In the genomic region with DNA sequence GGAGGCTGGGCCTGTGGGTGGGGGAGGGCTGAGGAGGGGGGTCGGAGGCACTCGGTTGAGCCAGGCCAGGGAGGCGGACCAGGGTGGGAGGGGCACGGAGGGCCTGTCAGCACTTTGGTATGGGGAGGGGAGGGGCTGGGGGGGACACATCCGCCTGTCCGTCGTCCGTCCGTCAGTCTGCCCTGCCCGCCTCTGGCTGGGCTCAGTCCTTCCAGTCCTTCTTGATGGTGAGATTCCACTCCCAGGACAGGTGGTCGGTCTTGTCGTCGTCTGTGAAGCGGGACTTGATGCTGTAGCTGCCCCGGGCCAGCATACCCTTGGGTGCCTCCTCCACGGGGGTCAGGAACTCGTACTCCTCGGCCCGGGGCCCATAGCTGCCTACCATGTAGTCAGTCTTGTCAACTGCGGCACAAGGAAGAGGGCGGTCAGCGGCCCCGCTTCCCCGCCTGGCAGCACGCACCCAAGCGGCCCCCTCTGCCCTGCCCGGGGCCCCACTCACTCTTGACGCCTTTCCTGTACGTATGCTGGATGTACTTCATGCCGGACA, we compare ENCODE assay signal across 6 cellular contexts. TPM values are rescaled to one million over a fixed set of nuclear protein-coding genes. Genes with fewer than 3 reads are reported as not detected.
DNase-seq lines count a peak whose midpoint lies in the region; TF ChIP-seq lines count a peak whose summit lies in the region.

No MANE protein-coding gene starts in this region.

- CTCF ChIA-PET in activated CD4-positive, alpha-beta T cell treated with anti-CD3 and anti-CD28 coated beads, Interleukin-2, amount 10 ng/mL, durations not matched to agents 7 days and 5 days (lab: Charles Lee): interaction anchor here (1.0 to 2.7 kb wide), 9 partner anchors 8 to 350 kb away, joined by 3 to 11 read pairs (median 5); partner anchors contain the start of genes MCRIP1, P4HB and PPP1R27
- CTCF ChIA-PET in MCF 10A (lab: Yijun Ruan, JAX): interaction anchor here (0.6 to 0.7 kb wide), 3 partner anchors 24 to 796 kb away, joined by 3 read pairs; no protein-coding TSS in a partner anchor

- H3K4me1 Mint-ChIP-seq in activated CD4-positive, alpha-beta T cell treated with anti-CD3 and anti-CD28 coated beads, Interleukin-2, amount 10 ng/mL, durations not matched to agents 7 days and 5 days: peaks cover 44% of the 10 kb centered on the region
- peaks cover 19% of the 10 kb centered on the region for H3K4me1 Mint-ChIP-seq in MCF 10A (ENCODE audit: insufficient read depth, unreplicated experiment)
- H3K4me1 Mint-ChIP-seq in osteocyte (ENCODE audit: unreplicated experiment): peaks cover 41% of the 10 kb centered on the region

- H3K9me3 Mint-ChIP-seq in activated CD4-positive, alpha-beta T cell treated with anti-CD3 and anti-CD28 coated beads, Interleukin-2, amount 10 ng/mL, durations not matched to agents 7 days and 5 days: no peaks in the 10 kb centered on the region
- no peaks in the 10 kb centered on the region for H3K9me3 Mint-ChIP-seq in MCF 10A (ENCODE audit: unreplicated experiment)
- H3K9me3 Mint-ChIP-seq in osteocyte (ENCODE audit: unreplicated experiment): no peaks in the 10 kb centered on the region

- intact Hi-C loops in MCF 10A (cut with micrococcal nuclease): loop anchor here (10.0 kb wide), 1 partner anchor 46 kb away; the partner anchor contains the start of genes PCYT2 and SIRT7

- TF ChIP-seq CTCF in MCF 10A (IDR thresholded peaks at IDR 0.05; ENCODE audit: unreplicated experiment) (no peak), osteocyte (IDR thresholded peaks at IDR 0.05) (no peak)

- POLR2A ChIA-PET in activated CD4-positive, alpha-beta T cell treated with anti-CD3 and anti-CD28 coated beads, Interleukin-2, amount 10 ng/mL, durations not matched to agents 7 days and 5 days (lab: Charles Lee): no interaction called here
- POLR2A ChIA-PET in MCF 10A (lab: Yijun Ruan, JAX): interaction anchor here (0.6 to 3.8 kb wide), 7 partner anchors 7 to 67 kb away, joined by 3 to 27 read pairs (median 17); partner anchors contain the start of gene P4HB

- TSS peak; percentile 56 for BruUV-seq in MCF 10A (replicated peaks; lab: Mats Ljungman, UMichigan)

- peaks cover 27% of the 10 kb centered on the region for H3K36me3 Mint-ChIP-seq in activated CD4-positive, alpha-beta T cell treated with anti-CD3 and anti-CD28 coated beads, Interleukin-2, amount 10 ng/mL, durations not matched to agents 7 days and 5 days (ENCODE audit: low read depth)
- H3K36me3 Mint-ChIP-seq in MCF 10A (ENCODE audit: insufficient read depth, unreplicated experiment): peaks cover 77% of the 10 kb centered on the region
- peaks cover 4% of the 10 kb centered on the region for H3K36me3 Mint-ChIP-seq in osteocyte (ENCODE audit: unreplicated experiment)

- DNase-seq in activated CD4-positive, alpha-beta T cell treated with anti-CD3 and anti-CD28 coated beads, Interleukin-2, amount 10 ng/mL, durations not matched to agents 7 days and 5 days: no peak
- no peak for DNase-seq in activated CD4-positive, alpha-beta T cell treated with anti-CD3 and anti-CD28 coated beads for 4 hours
- peak; percentile 77 for DNase-seq in MCF 10A (ENCODE audit: unreplicated experiment)
- no peak for DNase-seq in osteocyte (ENCODE audit: extremely low spot score, unreplicated experiment)
- no peak for DNase-seq in SKM-1 treated with dmso at 0.1 percent for 144 hours (lab: John Stamatoyannopoulos, UW; ENCODE audit: unreplicated experiment)
- DNase-seq in KG1 (lab: John Stamatoyannopoulos, UW): no peak

- peak overlapping the region; percentile 78 for H3K27ac Mint-ChIP-seq in activated CD4-positive, alpha-beta T cell treated with anti-CD3 and anti-CD28 coated beads, Interleukin-2, amount 10 ng/mL, durations not matched to agents 7 days and 5 days
- H3K27ac Mint-ChIP-seq in MCF 10A (ENCODE audit: low read depth, unreplicated experiment): peak overlapping the region; percentile 69
- peak overlapping the region; percentile 85 for H3K27ac Mint-ChIP-seq in osteocyte (ENCODE audit: unreplicated experiment)

- no peaks in the 10 kb centered on the region for H3K27me3 Mint-ChIP-seq in activated CD4-positive, alpha-beta T cell treated with anti-CD3 and anti-CD28 coated beads, Interleukin-2, amount 10 ng/mL, durations not matched to agents 7 days and 5 days
- H3K27me3 Mint-ChIP-seq in MCF 10A (ENCODE audit: insufficient read depth, unreplicated experiment): no peaks in the 10 kb centered on the region
- H3K27me3 Mint-ChIP-seq in osteocyte (ENCODE audit: unreplicated experiment): no peaks in the 10 kb centered on the region

- H3K4me3 Mint-ChIP-seq in activated CD4-positive, alpha-beta T cell treated with anti-CD3 and anti-CD28 coated beads, Interleukin-2, amount 10 ng/mL, durations not matched to agents 7 days and 5 days: peak overlapping the region; percentile 90
- H3K4me3 Mint-ChIP-seq in MCF 10A (ENCODE audit: unreplicated experiment) (peak overlapping the region; percentile 72), osteocyte (ENCODE audit: unreplicated experiment) (peak overlapping the region; percentile 78)

RNA-seq across cellular contexts. Expression of gene ARHGDIA, which starts 2.4 kb away (rescaled TPM):
- total RNA-seq in activated CD4-positive, alpha-beta T cell treated with anti-CD3 and anti-CD28 coated beads, Interleukin-2, amount 10 ng/mL, durations not matched to agents 7 days and 5 days: 100 to 1,000 TPM; 654 to 714 TPM
- total RNA-seq in MCF 10A (2022): 271 and 324 TPM in 2 replicates
- total RNA-seq in osteocyte: 430 and 433 TPM in 2 replicates

RNA-seq across cellular contexts. Expression of gene P4HB, which starts 8.4 kb away (rescaled TPM):
- total RNA-seq in activated CD4-positive, alpha-beta T cell treated with anti-CD3 and anti-CD28 coated beads, Interleukin-2, amount 10 ng/mL, durations not matched to agents 7 days and 5 days: 100 to 1,000 TPM; 420 to 499 TPM
- total RNA-seq in MCF 10A (2022): 894 and 1,111 TPM in 2 replicates
- 792 and 837 TPM in 2 replicates for total RNA-seq in osteocyte

RNA-seq across cellular contexts. Expression of gene ALYREF, which starts 22.6 kb away (rescaled TPM):
- 100 to 1,000 TPM; 197 to 221 TPM for total RNA-seq in activated CD4-positive, alpha-beta T cell treated with anti-CD3 and anti-CD28 coated beads, Interleukin-2, amount 10 ng/mL, durations not matched to agents 7 days and 5 days
- total RNA-seq in MCF 10A (2022) (114 and 115 TPM in 2 replicates), osteocyte (72.6 and 78.5 TPM in 2 replicates)

RNA-seq across cellular contexts. Expression of gene ANAPC11, which starts 22.8 kb away (rescaled TPM):
- 10 to 100 TPM; 83.2 to 96.8 TPM for total RNA-seq in activated CD4-positive, alpha-beta T cell treated with anti-CD3 and anti-CD28 coated beads, Interleukin-2, amount 10 ng/mL, durations not matched to agents 7 days and 5 days
- total RNA-seq in MCF 10A (2022) (144 and 151 TPM in 2 replicates), osteocyte (119 and 138 TPM in 2 replicates)

RNA-seq across cellular contexts. Expression of gene NPB, which starts 33.3 kb away (rescaled TPM):
- under 1 TPM; 0.48 to 0.69 TPM for total RNA-seq in activated CD4-positive, alpha-beta T cell treated with anti-CD3 and anti-CD28 coated beads, Interleukin-2, amount 10 ng/mL, durations not matched to agents 7 days and 5 days
- total RNA-seq in MCF 10A (2022): 0.28 TPM in 1 of 2 replicates, not detected in the other
- total RNA-seq in osteocyte: 0.56 and 0.68 TPM in 2 replicates
